23 cellular contexts compared by ENCODE assay signal in the genomic region with DNA sequence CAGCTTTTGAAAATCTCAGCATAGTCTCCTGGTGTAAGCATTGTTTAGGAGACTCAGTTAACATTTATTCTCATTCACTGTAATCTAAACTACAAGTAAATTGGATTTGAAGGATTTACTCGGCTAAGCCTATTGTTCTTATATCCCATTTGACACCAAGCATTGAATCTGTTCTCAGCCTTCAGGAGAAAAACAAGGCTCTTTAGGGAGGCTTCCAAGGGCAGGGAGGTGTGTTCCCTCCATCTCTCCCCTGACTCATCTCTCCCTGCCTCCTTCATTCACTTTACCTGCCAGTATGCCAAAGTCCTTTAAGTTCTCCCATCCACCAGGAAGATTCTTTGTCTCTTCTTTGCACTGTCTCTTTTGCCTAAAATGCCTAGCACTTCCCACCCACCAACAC.
"Had no signal": no experiment of that assay in that cellular context is flagged by ENCODE, and none has a peak within 500 bp of the region (broad histone marks: within the 10 kb centered on the region; RNA-seq: fewer than 3 reads in every experiment).

No MANE protein-coding gene starts in this region.

- H3K27ac ChIP-seq: coronary artery, esophagus squamous epithelium, lower lobe of right lung, pancreas, right lobe of liver, suprapubic skin, transverse colon, upper lobe of right lung, uterus had no signal

- H3K4me1 ChIP-seq: esophagus squamous epithelium, lower lobe of right lung, pancreas, right lobe of liver, suprapubic skin, transverse colon, upper lobe of right lung, uterus had no signal

- H3K27me3 ChIP-seq: esophagus squamous epithelium, pancreas, right lobe of liver, suprapubic skin, transverse colon, upper lobe of right lung, uterus had no signal

- DNase-seq: dermis blood vessel endothelial cell; effector memory CD4-positive, alpha-beta T cell; erythroblast; esophagus squamous epithelium; left ventricle myocardium superior; lower lobe of right lung; naive B cell; pancreas; right lobe of liver; small intestine; stimulated activated CD4-positive, alpha-beta T cell treated with anti-CD3 and anti-CD28 coated beads, Interleukin-15, amount 100 ng/mL, for 24 hours; stimulated activated CD4-positive, alpha-beta T cell treated with anti-CD3 and anti-CD28 coated beads, Interleukin-2, amount 100 ng/mL, for 48 hours; stimulated activated naive CD4-positive, alpha-beta T cell; stimulated activated naive CD8-positive, alpha-beta T cell treated with anti-CD3 and anti-CD28 coated beads, Interleukin-15, amount 100 ng/mL, for 72 hours; transverse colon; upper lobe of right lung; uterus had no signal

- H3K36me3 ChIP-seq: esophagus squamous epithelium, lower lobe of right lung, pancreas, right lobe of liver, suprapubic skin, transverse colon, upper lobe of right lung, uterus had no signal

- H3K27me3 Mint-ChIP-seq: naive B cell; natural killer cell treated with Interleukin-12 subunit alpha and Interleukin-12 subunit beta and Interleukin-15 and Interleukin-18, amount 100 ng/mL, for 72 hours; stimulated activated naive CD8-positive, alpha-beta T cell treated with anti-CD3 and anti-CD28 coated beads, Interleukin-15, amount 100 ng/mL, for 72 hours had no signal

- H3K4me3 Mint-ChIP-seq: naive B cell; natural killer cell treated with Interleukin-12 subunit alpha and Interleukin-12 subunit beta and Interleukin-15 and Interleukin-18, amount 100 ng/mL, for 72 hours; stimulated activated naive CD8-positive, alpha-beta T cell treated with anti-CD3 and anti-CD28 coated beads, Interleukin-15, amount 100 ng/mL, for 72 hours had no signal

- H3K4me3 ChIP-seq: coronary artery, esophagus squamous epithelium, lower lobe of right lung, pancreas, right lobe of liver, suprapubic skin, transverse colon, upper lobe of right lung, uterus had no signal

- FAIRE-seq: endometrium, frontal cortex, keratinocyte, pancreas, small intestine had no signal

- ATAC-seq: left ventricle myocardium superior, pancreas, right lobe of liver had no signal

- H3K27ac Mint-ChIP-seq: natural killer cell treated with Interleukin-12 subunit alpha and Interleukin-12 subunit beta and Interleukin-15 and Interleukin-18, amount 100 ng/mL, for 72 hours; stimulated activated naive CD8-positive, alpha-beta T cell treated with anti-CD3 and anti-CD28 coated beads, Interleukin-15, amount 100 ng/mL, for 72 hours had no signal

- H3K9me3 ChIP-seq: esophagus squamous epithelium, lower lobe of right lung, pancreas, right lobe of liver, suprapubic skin, transverse colon, upper lobe of right lung, uterus had no signal

- H3K36me3 Mint-ChIP-seq: naive B cell; natural killer cell treated with Interleukin-12 subunit alpha and Interleukin-12 subunit beta and Interleukin-15 and Interleukin-18, amount 100 ng/mL, for 72 hours had no signal

- H3K4me1 Mint-ChIP-seq: naive B cell; stimulated activated naive CD8-positive, alpha-beta T cell treated with anti-CD3 and anti-CD28 coated beads, Interleukin-15, amount 100 ng/mL, for 72 hours had no signal
